In the genomic region with DNA sequence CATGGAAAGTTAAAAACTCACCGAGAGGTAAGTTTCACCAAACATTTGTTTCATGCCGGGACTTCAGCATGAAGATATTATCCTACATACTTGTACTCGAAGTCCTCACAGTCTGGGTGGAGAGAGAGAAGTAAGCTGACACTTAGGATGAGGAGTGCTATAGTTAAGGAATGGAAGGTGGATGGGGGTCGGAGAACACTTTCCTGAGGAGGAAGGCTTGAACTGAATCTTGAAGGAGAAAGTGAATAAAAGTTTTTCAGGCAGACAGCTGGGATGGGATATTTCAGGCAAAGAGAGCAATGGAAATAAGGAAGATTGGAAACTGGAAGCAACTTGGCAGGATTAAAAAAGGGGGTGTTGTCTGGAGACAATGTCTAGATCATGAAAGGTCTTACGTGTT, we compare ENCODE assay signal across 1 cellular context.
TF ChIP-seq lines count a peak whose summit lies in the region.

No MANE protein-coding gene starts in this region.

TF ChIP-seq in GM23338, 12 proteins besides CTCF, POLR2A, EP300 and RAD21 (continued from another document):
- TF ChIP-seq, protein P1, sequence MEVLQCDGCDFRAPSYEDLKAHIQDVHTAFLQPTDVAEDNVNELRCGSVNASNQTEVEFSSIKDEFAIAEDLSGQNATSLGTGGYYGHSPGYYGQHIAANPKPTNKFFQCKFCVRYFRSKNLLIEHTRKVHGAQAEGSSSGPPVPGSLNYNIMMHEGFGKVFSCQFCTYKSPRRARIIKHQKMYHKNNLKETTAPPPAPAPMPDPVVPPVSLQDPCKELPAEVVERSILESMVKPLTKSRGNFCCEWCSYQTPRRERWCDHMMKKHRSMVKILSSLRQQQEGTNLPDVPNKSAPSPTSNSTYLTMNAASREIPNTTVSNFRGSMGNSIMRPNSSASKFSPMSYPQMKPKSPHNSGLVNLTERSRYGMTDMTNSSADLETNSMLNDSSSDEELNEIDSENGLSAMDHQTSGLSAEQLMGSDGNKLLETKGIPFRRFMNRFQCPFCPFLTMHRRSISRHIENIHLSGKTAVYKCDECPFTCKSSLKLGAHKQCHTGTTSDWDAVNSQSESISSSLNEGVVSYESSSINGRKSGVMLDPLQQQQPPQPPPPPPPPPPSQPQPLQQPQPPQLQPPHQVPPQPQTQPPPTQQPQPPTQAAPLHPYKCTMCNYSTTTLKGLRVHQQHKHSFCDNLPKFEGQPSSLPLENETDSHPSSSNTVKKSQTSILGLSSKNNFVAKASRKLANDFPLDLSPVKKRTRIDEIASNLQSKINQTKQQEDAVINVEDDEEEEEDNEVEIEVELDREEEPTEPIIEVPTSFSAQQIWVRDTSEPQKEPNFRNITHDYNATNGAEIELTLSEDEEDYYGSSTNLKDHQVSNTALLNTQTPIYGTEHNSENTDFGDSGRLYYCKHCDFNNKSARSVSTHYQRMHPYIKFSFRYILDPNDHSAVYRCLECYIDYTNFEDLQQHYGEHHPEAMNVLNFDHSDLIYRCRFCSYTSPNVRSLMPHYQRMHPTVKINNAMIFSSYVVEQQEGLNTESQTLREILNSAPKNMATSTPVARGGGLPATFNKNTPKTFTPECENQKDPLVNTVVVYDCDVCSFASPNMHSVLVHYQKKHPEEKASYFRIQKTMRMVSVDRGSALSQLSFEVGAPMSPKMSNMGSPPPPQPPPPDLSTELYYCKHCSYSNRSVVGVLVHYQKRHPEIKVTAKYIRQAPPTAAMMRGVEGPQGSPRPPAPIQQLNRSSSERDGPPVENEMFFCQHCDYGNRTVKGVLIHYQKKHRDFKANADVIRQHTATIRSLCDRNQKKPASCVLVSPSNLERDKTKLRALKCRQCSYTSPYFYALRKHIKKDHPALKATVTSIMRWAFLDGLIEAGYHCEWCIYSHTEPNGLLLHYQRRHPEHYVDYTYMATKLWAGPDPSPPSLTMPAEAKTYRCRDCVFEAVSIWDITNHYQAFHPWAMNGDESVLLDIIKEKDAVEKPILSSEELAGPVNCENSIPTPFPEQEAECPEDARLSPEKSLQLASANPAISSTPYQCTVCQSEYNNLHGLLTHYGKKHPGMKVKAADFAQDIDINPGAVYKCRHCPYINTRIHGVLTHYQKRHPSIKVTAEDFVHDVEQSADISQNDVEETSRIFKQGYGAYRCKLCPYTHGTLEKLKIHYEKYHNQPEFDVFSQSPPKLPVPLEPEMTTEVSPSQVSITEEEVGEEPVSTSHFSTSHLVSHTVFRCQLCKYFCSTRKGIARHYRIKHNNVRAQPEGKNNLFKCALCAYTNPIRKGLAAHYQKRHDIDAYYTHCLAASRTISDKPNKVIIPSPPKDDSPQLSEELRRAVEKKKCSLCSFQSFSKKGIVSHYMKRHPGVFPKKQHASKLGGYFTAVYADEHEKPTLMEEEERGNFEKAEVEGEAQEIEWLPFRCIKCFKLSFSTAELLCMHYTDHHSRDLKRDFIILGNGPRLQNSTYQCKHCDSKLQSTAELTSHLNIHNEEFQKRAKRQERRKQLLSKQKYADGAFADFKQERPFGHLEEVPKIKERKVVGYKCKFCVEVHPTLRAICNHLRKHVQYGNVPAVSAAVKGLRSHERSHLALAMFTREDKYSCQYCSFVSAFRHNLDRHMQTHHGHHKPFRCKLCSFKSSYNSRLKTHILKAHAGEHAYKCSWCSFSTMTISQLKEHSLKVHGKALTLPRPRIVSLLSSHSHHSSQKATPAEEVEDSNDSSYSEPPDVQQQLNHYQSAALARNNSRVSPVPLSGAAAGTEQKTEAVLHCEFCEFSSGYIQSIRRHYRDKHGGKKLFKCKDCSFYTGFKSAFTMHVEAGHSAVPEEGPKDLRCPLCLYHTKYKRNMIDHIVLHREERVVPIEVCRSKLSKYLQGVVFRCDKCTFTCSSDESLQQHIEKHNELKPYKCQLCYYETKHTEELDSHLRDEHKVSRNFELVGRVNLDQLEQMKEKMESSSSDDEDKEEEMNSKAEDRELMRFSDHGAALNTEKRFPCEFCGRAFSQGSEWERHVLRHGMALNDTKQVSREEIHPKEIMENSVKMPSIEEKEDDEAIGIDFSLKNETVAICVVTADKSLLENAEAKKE (CRISPR knock-in tag; IDR thresholded peaks at IDR 0.05), result no peak
- no peak for TF ChIP-seq CREB1 (CRISPR knock-in tag; IDR thresholded peaks at IDR 0.05; ENCODE audit: low read depth)
- TF ChIP-seq, protein P2, sequence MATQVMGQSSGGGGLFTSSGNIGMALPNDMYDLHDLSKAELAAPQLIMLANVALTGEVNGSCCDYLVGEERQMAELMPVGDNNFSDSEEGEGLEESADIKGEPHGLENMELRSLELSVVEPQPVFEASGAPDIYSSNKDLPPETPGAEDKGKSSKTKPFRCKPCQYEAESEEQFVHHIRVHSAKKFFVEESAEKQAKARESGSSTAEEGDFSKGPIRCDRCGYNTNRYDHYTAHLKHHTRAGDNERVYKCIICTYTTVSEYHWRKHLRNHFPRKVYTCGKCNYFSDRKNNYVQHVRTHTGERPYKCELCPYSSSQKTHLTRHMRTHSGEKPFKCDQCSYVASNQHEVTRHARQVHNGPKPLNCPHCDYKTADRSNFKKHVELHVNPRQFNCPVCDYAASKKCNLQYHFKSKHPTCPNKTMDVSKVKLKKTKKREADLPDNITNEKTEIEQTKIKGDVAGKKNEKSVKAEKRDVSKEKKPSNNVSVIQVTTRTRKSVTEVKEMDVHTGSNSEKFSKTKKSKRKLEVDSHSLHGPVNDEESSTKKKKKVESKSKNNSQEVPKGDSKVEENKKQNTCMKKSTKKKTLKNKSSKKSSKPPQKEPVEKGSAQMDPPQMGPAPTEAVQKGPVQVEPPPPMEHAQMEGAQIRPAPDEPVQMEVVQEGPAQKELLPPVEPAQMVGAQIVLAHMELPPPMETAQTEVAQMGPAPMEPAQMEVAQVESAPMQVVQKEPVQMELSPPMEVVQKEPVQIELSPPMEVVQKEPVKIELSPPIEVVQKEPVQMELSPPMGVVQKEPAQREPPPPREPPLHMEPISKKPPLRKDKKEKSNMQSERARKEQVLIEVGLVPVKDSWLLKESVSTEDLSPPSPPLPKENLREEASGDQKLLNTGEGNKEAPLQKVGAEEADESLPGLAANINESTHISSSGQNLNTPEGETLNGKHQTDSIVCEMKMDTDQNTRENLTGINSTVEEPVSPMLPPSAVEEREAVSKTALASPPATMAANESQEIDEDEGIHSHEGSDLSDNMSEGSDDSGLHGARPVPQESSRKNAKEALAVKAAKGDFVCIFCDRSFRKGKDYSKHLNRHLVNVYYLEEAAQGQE (IDR thresholded peaks at IDR 0.05; ENCODE audit: unreplicated experiment), result no peak
- TF ChIP-seq, protein P3, sequence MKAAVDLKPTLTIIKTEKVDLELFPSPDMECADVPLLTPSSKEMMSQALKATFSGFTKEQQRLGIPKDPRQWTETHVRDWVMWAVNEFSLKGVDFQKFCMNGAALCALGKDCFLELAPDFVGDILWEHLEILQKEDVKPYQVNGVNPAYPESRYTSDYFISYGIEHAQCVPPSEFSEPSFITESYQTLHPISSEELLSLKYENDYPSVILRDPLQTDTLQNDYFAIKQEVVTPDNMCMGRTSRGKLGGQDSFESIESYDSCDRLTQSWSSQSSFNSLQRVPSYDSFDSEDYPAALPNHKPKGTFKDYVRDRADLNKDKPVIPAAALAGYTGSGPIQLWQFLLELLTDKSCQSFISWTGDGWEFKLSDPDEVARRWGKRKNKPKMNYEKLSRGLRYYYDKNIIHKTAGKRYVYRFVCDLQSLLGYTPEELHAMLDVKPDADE (IDR thresholded peaks at IDR 0.05), result no peak
